Comparison of ENCODE assay signal across 1 cellular context in the genomic region with DNA sequence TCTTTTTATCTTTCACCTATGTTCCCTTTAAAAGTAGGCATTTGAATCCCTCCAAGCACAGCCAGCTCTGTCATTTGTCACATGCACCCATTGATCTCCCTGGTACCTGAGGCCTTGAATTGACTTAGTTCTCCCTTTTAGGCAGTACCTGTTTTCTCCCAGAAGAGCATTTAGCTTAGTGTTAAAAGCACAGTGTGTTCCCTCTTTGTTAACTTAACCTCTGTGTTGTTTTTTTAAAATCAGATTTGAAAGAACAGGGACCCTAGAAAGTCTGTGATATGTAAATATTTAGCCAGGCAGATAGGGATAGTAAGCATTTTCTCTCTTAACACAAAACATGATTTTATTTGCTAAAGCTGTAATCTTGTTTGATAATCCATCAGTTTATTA.
TF ChIP-seq lines count a peak whose summit lies in the region.

No MANE protein-coding gene starts in this region.

TF ChIP-seq in HepG2, 621 proteins besides CTCF, POLR2A, EP300 and RAD21 (continued from another document):
- TF ChIP-seq, protein P1, sequence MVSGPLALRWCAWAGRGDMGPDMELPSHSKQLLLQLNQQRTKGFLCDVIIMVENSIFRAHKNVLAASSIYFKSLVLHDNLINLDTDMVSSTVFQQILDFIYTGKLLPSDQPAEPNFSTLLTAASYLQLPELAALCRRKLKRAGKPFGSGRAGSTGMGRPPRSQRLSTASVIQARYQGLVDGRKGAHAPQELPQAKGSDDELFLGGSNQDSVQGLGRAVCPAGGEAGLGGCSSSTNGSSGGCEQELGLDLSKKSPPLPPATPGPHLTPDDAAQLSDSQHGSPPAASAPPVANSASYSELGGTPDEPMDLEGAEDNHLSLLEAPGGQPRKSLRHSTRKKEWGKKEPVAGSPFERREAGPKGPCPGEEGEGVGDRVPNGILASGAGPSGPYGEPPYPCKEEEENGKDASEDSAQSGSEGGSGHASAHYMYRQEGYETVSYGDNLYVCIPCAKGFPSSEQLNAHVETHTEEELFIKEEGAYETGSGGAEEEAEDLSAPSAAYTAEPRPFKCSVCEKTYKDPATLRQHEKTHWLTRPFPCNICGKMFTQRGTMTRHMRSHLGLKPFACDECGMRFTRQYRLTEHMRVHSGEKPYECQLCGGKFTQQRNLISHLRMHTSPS (CRISPR knock-in tag; IDR thresholded peaks at IDR 0.05; ENCODE audit: low read depth): 0 out of 2 replicates have a peak, but pooled peaks have one; percentile 17
- peak; percentile 77; the same call in 1 of the 2 replicates for TF ChIP-seq HDAC2 (CRISPR knock-in tag; IDR thresholded peaks at IDR 0.05)
- TF ChIP-seq XBP1 (CRISPR knock-in tag; IDR thresholded peaks at IDR 0.05): no peak
- TF ChIP-seq KDM6A (CRISPR knock-in tag; IDR thresholded peaks at IDR 0.05; ENCODE audit: low read depth): no peak
- TF ChIP-seq ZKSCAN8 (CRISPR knock-in tag; IDR thresholded peaks at IDR 0.05; ENCODE audit: borderline replicate concordance): 0 out of 2 replicates have a peak, but pooled peaks have one; percentile 42
- peak; percentile 95 for TF ChIP-seq ZSCAN21 (CRISPR knock-in tag; IDR thresholded peaks at IDR 0.05; ENCODE audit: borderline replicate concordance)
- peak; percentile 85; the same call in 1 of the 2 replicates for TF ChIP-seq FOXJ3 (CRISPR knock-in tag; IDR thresholded peaks at IDR 0.05; ENCODE audit: borderline replicate concordance)
- peak; percentile 59 for TF ChIP-seq GATAD2A (CRISPR knock-in tag; IDR thresholded peaks at IDR 0.05)
- TF ChIP-seq ZNF232 (CRISPR knock-in tag; IDR thresholded peaks at IDR 0.05; ENCODE audit: borderline replicate concordance): 0 out of 2 replicates have a peak, but pooled peaks have one; percentile 38
- no peak for TF ChIP-seq ZNF343 (CRISPR knock-in tag; IDR thresholded peaks at IDR 0.05)
